In the genomic region with DNA sequence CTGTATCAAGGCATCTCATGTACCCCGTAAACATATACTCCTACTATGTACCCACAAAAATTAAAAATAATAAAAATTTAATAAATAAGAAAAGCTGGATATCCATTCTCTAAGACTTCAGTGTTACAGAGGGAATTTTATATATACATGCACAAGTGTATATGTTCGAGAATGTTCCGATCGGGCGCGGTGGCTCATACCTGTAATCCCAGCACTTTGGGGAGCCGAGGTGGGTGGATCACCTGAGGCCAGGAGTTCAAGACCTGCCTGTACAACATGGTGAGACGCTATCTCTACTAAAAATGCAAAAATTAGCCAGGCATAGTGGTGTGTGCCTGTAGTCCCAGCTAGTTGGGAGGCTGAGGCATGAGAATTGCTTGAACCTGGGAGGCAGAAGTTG, we compare ENCODE assay signal across 2 cellular contexts. TPM values are rescaled to one million over a fixed set of nuclear protein-coding genes. Genes with fewer than 3 reads are reported as not detected.
"Had no signal": no experiment of that assay in that cellular context is flagged by ENCODE, and none has a peak within 500 bp of the region (broad histone marks: within the 10 kb centered on the region; RNA-seq: fewer than 3 reads in every experiment).

No MANE protein-coding gene starts in this region.

RNA-seq across cellular contexts. Expression of gene GBP5, which starts 17.1 kb away (rescaled TPM):
- total RNA-seq: endodermal cell, mammary epithelial cell had no signal
- polyA plus RNA-seq: mammary epithelial cell had no signal

RNA-seq across cellular contexts. Expression of gene GBP4, which starts 56.8 kb away (rescaled TPM):
- total RNA-seq: mammary epithelial cell had no signal
- polyA plus RNA-seq: mammary epithelial cell had no signal
